Comparison of ENCODE assay signal across 8 cellular contexts in genomic region chr20:51306521-51307358, GRCh38.
DNase-seq lines count a peak whose midpoint lies in the region; ATAC-seq, FAIRE-seq and TF ChIP-seq lines count a peak whose summit lies in the region.

No MANE protein-coding gene starts in this region.

- H3K27ac ChIP-seq in A549, result peak overlapping the region; percentile 26 to 41; a peak in 4 of 6 replicates

- no peak for TF ChIP-seq POLR2A in A549 (IDR thresholded peaks at IDR 0.05; ENCODE audit: low read length)

- peak overlapping the region; percentile 31; the same call in 2 of the 3 replicates for H3K4me2 ChIP-seq in A549

- in situ Hi-C loops in SK-MEL-5 (cut with HindIII; ENCODE audit: low pct_unique_long_range_greater_than_20kb, low sequenced_read_pairs), result loop anchor here (25.0 kb wide), 1 partner anchor 319 kb away; no protein-coding TSS in a partner anchor

- TF ChIP-seq CTCF in A549 (IDR thresholded peaks at IDR 0.05), result peak; percentile 94

- ATAC-seq in A549 (peak; percentile 98 to 100), GM18511 (IDR thresholded peaks at IDR 0.05; ENCODE audit: unreplicated experiment) (peak; percentile 79)

- FAIRE-seq in A549 (lab: Jason Lieb, UNC), result no peak

- peak; percentile 95 to 97 for TF ChIP-seq RAD21 in A549 (conservative IDR thresholded peaks at IDR 0.05 in 1 of 2, IDR thresholded peaks at IDR 0.05 in 1 of 2)

- peaks cover 5% of the 10 kb centered on the region; the same call in 1 of the 3 replicates for H3K9me3 ChIP-seq in A549

- TF ChIP-seq EP300 in A549 (IDR thresholded peaks at IDR 0.05), result no peak

- POLR2A ChIA-PET in A549 (lab: Yijun Ruan, JAX), result interaction anchor here (1.2 kb wide), 1 partner anchor 319 kb away, joined by 5 read pairs; no protein-coding TSS in a partner anchor

- WGBS in A549 (ENCODE audit: missing lambda C conversion rate), result 14% methylated on average over 23 of the region's 29 CpGs

- no peak overlapping the region for H3K4me3 ChIP-seq in A549

- DNase-seq in A549 (ENCODE audit: low read depth in 1 of 2, low spot score in 1 of 2), result peak; percentile 66 to 78
- DNase-seq in Kasumi-1 (lab: John Stamatoyannopoulos, UW), result peak; percentile 60 to 70
- peak; percentile 79 for DNase-seq in SK-MEL-5 (ENCODE audit: low read depth, low spot score)
- DNase-seq in activated gamma-delta T cell treated with Interleukin-2 at 50 U/mL for 16 hours, result peak; percentile 69
- peak; percentile 71 for DNase-seq in globus pallidus (ENCODE audit: low spot score)
- peak; percentile 62 for DNase-seq in pons (ENCODE audit: low spot score)
- DNase-seq in ureter (ENCODE audit: low spot score), result peak; percentile 73

- CTCF ChIA-PET in A549 (lab: Yijun Ruan, JAX), result interaction anchor here (0.6 to 17.1 kb wide), 80 partner anchors 9 to 1813 kb away, joined by 3 to 565 read pairs (median 4); partner anchors contain the start of genes ADNP and BCAS4

- 0 out of 3 replicates have a peak, but pooled peaks cover 3% of the 10 kb centered on the region for H3K4me1 ChIP-seq in A549

TF ChIP-seq in A549, 52 proteins besides CTCF, POLR2A, EP300 and RAD21:
- TF ChIP-seq MAZ (IDR thresholded peaks at IDR 0.05; ENCODE audit: borderline replicate concordance, low read depth, low read length), result no peak
- TF ChIP-seq, protein P1, sequence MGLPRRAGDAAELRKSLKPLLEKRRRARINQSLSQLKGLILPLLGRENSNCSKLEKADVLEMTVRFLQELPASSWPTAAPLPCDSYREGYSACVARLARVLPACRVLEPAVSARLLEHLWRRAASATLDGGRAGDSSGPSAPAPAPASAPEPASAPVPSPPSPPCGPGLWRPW (IDR thresholded peaks at IDR 0.05), result no peak
- no peak for TF ChIP-seq HDAC2 (IDR thresholded peaks at IDR 0.05)
- TF ChIP-seq EHMT2 (IDR thresholded peaks at IDR 0.05; ENCODE audit: low read depth), result no peak
- no peak for TF ChIP-seq RCOR1 (IDR thresholded peaks at IDR 0.05; ENCODE audit: low read depth, low read length)
- TF ChIP-seq HOXB5 (CRISPR knock-in tag; IDR thresholded peaks at IDR 0.05), result no peak
- peak; percentile 98 for TF ChIP-seq SMC3 (IDR thresholded peaks at IDR 0.05)
- no peak for TF ChIP-seq RARB (CRISPR knock-in tag; IDR thresholded peaks at IDR 0.05)
- TF ChIP-seq, protein P2, sequence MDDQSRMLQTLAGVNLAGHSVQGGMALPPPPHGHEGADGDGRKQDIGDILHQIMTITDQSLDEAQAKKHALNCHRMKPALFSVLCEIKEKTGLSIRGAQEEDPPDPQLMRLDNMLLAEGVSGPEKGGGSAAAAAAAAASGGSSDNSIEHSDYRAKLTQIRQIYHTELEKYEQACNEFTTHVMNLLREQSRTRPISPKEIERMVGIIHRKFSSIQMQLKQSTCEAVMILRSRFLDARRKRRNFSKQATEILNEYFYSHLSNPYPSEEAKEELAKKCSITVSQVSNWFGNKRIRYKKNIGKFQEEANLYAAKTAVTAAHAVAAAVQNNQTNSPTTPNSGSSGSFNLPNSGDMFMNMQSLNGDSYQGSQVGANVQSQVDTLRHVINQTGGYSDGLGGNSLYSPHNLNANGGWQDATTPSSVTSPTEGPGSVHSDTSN (IDR thresholded peaks at IDR 0.05), result no peak
- TF ChIP-seq CHD2 (IDR thresholded peaks at IDR 0.05; ENCODE audit: low read length, partially characterized antibody), result no peak
- TF ChIP-seq, protein P3, sequence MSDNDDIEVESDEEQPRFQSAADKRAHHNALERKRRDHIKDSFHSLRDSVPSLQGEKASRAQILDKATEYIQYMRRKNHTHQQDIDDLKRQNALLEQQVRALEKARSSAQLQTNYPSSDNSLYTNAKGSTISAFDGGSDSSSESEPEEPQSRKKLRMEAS (IDR thresholded peaks at IDR 0.05), result peak; percentile 54
- TF ChIP-seq JUN (IDR thresholded peaks at IDR 0.05), result no peak
- no peak for TF ChIP-seq TP53 (CRISPR knock-in tag; IDR thresholded peaks at IDR 0.05)
- TF ChIP-seq NPAS2 (CRISPR knock-in tag; IDR thresholded peaks at IDR 0.05; ENCODE audit: borderline replicate concordance), result no peak
